Comparison of ENCODE assay signal across 1 cellular context in the genomic region with DNA sequence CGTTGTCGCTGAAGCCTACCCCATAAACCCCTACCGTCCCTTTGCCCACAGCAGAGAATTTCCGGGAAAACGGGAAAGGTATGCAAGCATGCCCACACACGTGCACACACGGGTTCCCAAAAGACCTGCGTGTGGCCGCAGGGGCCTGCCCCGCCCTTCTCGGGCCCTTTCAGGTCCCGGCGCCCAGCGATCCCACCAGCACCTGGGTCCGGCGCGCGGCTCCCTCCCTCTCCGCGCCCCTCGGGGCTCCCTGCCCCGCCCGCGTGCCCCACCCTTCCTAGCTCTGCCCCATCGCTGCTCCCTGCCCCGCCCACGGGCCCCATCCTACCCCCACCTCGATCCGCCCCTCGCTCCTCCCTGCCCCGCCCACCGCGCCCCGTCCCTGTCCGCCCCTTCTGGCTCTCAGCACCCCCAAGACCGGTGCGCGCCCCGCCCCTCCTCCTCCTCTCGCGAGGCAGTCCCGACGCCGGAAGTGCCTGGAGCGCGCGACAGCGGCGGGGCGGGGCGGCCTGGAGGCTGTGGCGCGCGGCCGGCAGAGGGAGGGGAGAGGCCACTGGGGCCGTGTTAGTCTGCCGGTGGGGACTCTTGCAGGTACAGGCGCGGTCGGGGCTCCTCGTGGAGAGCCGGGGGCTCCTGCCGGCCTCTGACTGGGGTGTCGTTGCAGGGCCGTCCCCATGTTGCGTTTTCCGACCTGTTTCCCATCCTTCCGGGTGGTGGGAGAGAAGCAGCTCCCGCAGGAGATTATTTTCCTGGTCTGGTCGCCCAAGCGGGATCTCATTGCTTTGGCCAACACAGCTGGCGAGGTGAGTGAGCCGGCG.
TF ChIP-seq lines count a peak whose summit lies in the region.

A gene with protein sequence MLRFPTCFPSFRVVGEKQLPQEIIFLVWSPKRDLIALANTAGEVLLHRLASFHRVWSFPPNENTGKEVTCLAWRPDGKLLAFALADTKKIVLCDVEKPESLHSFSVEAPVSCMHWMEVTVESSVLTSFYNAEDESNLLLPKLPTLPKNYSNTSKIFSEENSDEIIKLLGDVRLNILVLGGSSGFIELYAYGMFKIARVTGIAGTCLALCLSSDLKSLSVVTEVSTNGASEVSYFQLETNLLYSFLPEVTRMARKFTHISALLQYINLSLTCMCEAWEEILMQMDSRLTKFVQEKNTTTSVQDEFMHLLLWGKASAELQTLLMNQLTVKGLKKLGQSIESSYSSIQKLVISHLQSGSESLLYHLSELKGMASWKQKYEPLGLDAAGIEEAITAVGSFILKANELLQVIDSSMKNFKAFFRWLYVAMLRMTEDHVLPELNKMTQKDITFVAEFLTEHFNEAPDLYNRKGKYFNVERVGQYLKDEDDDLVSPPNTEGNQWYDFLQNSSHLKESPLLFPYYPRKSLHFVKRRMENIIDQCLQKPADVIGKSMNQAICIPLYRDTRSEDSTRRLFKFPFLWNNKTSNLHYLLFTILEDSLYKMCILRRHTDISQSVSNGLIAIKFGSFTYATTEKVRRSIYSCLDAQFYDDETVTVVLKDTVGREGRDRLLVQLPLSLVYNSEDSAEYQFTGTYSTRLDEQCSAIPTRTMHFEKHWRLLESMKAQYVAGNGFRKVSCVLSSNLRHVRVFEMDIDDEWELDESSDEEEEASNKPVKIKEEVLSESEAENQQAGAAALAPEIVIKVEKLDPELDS (plus strand): TSS at position 510 of the 818 bp plus-strand sequence. CDS start 165 bp downstream, at position 675.

TF ChIP-seq in K562, 482 proteins besides CTCF, POLR2A, EP300 and RAD21 (continued from another document and continues in another):
- TF ChIP-seq, protein P1, sequence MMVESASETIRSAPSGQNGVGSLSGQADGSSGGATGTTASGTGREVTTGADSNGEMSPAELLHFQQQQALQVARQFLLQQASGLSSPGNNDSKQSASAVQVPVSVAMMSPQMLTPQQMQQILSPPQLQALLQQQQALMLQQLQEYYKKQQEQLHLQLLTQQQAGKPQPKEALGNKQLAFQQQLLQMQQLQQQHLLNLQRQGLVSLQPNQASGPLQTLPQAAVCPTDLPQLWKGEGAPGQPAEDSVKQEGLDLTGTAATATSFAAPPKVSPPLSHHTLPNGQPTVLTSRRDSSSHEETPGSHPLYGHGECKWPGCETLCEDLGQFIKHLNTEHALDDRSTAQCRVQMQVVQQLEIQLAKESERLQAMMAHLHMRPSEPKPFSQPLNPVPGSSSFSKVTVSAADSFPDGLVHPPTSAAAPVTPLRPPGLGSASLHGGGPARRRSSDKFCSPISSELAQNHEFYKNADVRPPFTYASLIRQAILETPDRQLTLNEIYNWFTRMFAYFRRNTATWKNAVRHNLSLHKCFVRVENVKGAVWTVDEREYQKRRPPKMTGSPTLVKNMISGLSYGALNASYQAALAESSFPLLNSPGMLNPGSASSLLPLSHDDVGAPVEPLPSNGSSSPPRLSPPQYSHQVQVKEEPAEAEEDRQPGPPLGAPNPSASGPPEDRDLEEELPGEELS (CRISPR knock-in tag; IDR thresholded peaks at IDR 0.05; ENCODE audit: borderline replicate concordance): no peak
- TF ChIP-seq FIP1L1 (IDR thresholded peaks at IDR 0.05; ENCODE audit: low read depth, low read length, poor library complexity, severe bottlenecking): no peak
- TF ChIP-seq, protein P2, sequence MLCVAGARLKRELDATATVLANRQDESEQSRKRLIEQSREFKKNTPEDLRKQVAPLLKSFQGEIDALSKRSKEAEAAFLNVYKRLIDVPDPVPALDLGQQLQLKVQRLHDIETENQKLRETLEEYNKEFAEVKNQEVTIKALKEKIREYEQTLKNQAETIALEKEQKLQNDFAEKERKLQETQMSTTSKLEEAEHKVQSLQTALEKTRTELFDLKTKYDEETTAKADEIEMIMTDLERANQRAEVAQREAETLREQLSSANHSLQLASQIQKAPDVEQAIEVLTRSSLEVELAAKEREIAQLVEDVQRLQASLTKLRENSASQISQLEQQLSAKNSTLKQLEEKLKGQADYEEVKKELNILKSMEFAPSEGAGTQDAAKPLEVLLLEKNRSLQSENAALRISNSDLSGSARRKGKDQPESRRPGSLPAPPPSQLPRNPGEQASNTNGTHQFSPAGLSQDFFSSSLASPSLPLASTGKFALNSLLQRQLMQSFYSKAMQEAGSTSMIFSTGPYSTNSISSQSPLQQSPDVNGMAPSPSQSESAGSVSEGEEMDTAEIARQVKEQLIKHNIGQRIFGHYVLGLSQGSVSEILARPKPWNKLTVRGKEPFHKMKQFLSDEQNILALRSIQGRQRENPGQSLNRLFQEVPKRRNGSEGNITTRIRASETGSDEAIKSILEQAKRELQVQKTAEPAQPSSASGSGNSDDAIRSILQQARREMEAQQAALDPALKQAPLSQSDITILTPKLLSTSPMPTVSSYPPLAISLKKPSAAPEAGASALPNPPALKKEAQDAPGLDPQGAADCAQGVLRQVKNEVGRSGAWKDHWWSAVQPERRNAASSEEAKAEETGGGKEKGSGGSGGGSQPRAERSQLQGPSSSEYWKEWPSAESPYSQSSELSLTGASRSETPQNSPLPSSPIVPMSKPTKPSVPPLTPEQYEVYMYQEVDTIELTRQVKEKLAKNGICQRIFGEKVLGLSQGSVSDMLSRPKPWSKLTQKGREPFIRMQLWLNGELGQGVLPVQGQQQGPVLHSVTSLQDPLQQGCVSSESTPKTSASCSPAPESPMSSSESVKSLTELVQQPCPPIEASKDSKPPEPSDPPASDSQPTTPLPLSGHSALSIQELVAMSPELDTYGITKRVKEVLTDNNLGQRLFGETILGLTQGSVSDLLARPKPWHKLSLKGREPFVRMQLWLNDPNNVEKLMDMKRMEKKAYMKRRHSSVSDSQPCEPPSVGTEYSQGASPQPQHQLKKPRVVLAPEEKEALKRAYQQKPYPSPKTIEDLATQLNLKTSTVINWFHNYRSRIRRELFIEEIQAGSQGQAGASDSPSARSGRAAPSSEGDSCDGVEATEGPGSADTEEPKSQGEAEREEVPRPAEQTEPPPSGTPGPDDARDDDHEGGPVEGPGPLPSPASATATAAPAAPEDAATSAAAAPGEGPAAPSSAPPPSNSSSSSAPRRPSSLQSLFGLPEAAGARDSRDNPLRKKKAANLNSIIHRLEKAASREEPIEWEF (CRISPR knock-in tag; IDR thresholded peaks at IDR 0.05): no peak
- TF ChIP-seq ZNF232 (CRISPR knock-in tag; IDR thresholded peaks at IDR 0.05): no peak
- TF ChIP-seq, protein P3, sequence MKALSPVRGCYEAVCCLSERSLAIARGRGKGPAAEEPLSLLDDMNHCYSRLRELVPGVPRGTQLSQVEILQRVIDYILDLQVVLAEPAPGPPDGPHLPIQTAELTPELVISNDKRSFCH (CRISPR knock-in tag; IDR thresholded peaks at IDR 0.05): no peak
- TF ChIP-seq, protein P3 (tag; IDR thresholded peaks at IDR 0.05): no peak
- TF ChIP-seq HLTF (IDR thresholded peaks at IDR 0.05): no peak
- TF ChIP-seq BCL6 (CRISPR knock-in tag; IDR thresholded peaks at IDR 0.05): no peak
- TF ChIP-seq CEBPG (CRISPR knock-in tag; IDR thresholded peaks at IDR 0.05): no peak
- no peak for TF ChIP-seq CEBPG (tag; conservative IDR thresholded peaks at IDR 0.05 in 1 of 2, IDR thresholded peaks at IDR 0.05 in 1 of 2)
- no peak for TF ChIP-seq ZSCAN29 (IDR thresholded peaks at IDR 0.05)
- peak; percentile 56; the same call in 1 of the 2 replicates for TF ChIP-seq SIN3B (IDR thresholded peaks at IDR 0.05; ENCODE audit: low read depth)
- no peak for TF ChIP-seq ARID1B (IDR thresholded peaks at IDR 0.05)
- TF ChIP-seq, protein P4, sequence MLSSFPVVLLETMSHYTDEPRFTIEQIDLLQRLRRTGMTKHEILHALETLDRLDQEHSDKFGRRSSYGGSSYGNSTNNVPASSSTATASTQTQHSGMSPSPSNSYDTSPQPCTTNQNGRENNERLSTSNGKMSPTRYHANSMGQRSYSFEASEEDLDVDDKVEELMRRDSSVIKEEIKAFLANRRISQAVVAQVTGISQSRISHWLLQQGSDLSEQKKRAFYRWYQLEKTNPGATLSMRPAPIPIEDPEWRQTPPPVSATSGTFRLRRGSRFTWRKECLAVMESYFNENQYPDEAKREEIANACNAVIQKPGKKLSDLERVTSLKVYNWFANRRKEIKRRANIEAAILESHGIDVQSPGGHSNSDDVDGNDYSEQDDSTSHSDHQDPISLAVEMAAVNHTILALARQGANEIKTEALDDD (IDR thresholded peaks at IDR 0.05): no peak
- no peak for TF ChIP-seq TCF7L2 (IDR thresholded peaks at IDR 0.05; ENCODE audit: low read depth, low read length)
- TF ChIP-seq DIDO1 (tag; IDR thresholded peaks at IDR 0.05; ENCODE audit: low read depth): no peak
- TF ChIP-seq SUPT5H (IDR thresholded peaks at IDR 0.05): peak; percentile 90
- TF ChIP-seq, protein P5, sequence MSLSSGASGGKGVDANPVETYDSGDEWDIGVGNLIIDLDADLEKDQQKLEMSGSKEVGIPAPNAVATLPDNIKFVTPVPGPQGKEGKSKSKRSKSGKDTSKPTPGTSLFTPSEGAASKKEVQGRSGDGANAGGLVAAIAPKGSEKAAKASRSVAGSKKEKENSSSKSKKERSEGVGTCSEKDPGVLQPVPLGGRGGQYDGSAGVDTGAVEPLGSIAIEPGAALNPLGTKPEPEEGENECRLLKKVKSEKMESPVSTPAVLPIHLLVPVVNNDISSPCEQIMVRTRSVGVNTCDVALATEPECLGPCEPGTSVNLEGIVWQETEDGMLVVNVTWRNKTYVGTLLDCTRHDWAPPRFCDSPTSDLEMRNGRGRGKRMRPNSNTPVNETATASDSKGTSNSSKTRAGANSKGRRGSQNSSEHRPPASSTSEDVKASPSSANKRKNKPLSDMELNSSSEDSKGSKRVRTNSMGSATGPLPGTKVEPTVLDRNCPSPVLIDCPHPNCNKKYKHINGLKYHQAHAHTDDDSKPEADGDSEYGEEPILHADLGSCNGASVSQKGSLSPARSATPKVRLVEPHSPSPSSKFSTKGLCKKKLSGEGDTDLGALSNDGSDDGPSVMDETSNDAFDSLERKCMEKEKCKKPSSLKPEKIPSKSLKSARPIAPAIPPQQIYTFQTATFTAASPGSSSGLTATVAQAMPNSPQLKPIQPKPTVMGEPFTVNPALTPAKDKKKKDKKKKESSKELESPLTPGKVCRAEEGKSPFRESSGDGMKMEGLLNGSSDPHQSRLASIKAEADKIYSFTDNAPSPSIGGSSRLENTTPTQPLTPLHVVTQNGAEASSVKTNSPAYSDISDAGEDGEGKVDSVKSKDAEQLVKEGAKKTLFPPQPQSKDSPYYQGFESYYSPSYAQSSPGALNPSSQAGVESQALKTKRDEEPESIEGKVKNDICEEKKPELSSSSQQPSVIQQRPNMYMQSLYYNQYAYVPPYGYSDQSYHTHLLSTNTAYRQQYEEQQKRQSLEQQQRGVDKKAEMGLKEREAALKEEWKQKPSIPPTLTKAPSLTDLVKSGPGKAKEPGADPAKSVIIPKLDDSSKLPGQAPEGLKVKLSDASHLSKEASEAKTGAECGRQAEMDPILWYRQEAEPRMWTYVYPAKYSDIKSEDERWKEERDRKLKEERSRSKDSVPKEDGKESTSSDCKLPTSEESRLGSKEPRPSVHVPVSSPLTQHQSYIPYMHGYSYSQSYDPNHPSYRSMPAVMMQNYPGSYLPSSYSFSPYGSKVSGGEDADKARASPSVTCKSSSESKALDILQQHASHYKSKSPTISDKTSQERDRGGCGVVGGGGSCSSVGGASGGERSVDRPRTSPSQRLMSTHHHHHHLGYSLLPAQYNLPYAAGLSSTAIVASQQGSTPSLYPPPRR (CRISPR knock-in tag; IDR thresholded peaks at IDR 0.05; ENCODE audit: borderline replicate concordance): no peak
- TF ChIP-seq, protein P6, sequence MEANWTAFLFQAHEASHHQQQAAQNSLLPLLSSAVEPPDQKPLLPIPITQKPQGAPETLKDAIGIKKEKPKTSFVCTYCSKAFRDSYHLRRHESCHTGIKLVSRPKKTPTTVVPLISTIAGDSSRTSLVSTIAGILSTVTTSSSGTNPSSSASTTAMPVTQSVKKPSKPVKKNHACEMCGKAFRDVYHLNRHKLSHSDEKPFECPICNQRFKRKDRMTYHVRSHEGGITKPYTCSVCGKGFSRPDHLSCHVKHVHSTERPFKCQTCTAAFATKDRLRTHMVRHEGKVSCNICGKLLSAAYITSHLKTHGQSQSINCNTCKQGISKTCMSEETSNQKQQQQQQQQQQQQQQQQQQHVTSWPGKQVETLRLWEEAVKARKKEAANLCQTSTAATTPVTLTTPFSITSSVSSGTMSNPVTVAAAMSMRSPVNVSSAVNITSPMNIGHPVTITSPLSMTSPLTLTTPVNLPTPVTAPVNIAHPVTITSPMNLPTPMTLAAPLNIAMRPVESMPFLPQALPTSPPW (CRISPR knock-in tag; IDR thresholded peaks at IDR 0.05): peak; percentile 97
- TF ChIP-seq POLR2G (IDR thresholded peaks at IDR 0.05; ENCODE audit: low read depth, low read length): peak; percentile 98
- TF ChIP-seq ZBTB1 (CRISPR knock-in tag; IDR thresholded peaks at IDR 0.05; ENCODE audit: borderline replicate concordance, low read depth): no peak
- no peak for TF ChIP-seq ZNF253 (CRISPR knock-in tag; conservative IDR thresholded peaks at IDR 0.05)
- TF ChIP-seq SIN3A (IDR thresholded peaks at IDR 0.05; ENCODE audit: borderline replicate concordance in 2 of 2, control insufficient read depth in 1 of 2, low read depth in 2 of 2, low read length in 2 of 2): peak; percentile 62 to 63; a peak in 2 of 4 replicates
- TF ChIP-seq, protein P7, sequence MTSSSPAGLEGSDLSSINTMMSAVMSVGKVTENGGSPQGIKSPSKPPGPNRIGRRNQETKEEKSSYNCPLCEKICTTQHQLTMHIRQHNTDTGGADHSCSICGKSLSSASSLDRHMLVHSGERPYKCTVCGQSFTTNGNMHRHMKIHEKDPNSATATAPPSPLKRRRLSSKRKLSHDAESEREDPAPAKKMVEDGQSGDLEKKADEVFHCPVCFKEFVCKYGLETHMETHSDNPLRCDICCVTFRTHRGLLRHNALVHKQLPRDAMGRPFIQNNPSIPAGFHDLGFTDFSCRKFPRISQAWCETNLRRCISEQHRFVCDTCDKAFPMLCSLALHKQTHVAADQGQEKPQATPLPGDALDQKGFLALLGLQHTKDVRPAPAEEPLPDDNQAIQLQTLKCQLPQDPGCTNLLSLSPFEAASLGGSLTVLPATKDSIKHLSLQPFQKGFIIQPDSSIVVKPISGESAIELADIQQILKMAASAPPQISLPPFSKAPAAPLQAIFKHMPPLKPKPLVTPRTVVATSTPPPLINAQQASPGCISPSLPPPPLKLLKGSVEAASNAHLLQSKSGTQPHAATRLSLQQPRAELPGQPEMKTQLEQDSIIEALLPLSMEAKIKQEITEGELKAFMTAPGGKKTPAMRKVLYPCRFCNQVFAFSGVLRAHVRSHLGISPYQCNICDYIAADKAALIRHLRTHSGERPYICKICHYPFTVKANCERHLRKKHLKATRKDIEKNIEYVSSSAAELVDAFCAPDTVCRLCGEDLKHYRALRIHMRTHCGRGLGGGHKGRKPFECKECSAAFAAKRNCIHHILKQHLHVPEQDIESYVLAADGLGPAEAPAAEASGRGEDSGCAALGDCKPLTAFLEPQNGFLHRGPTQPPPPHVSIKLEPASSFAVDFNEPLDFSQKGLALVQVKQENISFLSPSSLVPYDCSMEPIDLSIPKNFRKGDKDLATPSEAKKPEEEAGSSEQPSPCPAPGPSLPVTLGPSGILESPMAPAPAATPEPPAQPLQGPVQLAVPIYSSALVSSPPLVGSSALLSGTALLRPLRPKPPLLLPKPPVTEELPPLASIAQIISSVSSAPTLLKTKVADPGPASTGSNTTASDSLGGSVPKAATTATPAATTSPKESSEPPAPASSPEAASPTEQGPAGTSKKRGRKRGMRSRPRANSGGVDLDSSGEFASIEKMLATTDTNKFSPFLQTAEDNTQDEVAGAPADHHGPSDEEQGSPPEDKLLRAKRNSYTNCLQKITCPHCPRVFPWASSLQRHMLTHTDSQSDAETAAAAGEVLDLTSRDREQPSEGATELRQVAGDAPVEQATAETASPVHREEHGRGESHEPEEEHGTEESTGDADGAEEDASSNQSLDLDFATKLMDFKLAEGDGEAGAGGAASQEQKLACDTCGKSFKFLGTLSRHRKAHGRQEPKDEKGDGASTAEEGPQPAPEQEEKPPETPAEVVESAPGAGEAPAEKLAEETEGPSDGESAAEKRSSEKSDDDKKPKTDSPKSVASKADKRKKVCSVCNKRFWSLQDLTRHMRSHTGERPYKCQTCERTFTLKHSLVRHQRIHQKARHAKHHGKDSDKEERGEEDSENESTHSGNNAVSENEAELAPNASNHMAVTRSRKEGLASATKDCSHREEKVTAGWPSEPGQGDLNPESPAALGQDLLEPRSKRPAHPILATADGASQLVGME (CRISPR knock-in tag; IDR thresholded peaks at IDR 0.05): no peak
